In the genomic region with DNA sequence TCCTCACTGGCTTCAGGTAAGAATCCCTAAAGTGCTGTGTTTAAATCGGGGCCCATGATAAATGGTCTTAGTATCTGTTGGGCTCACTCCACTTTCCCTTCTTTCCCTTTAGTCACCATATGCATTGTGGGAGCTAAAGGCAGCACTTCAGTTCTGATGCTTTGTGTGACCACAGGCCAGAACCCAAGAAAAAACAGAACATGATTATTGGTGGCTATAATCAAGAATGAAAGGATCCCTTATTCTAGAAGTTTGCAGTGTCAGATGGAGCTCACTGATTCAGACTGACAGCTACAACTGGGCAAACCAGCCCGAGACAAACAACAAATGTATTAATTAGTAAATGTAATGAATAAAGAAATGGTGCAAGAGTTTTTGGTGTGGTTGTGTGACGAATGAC, we compare ENCODE assay signal across 33 cellular contexts.
"Had no signal": no experiment of that assay in that cellular context is flagged by ENCODE, and none has a peak within 500 bp of the region (broad histone marks: within the 10 kb centered on the region; RNA-seq: fewer than 3 reads in every experiment).

No MANE protein-coding gene starts in this region.

- H3K9me3 Mint-ChIP-seq: activated B cell treated with CpG ODN at 0.5 μM for 24 hours; activated CD8-positive, alpha-beta T cell treated with anti-CD3 and anti-CD28 coated beads for 36 hours; activated naive CD4-positive, alpha-beta T cell treated with anti-CD3 and anti-CD28 coated beads, Interleukin-2, amount 10 ng/mL, durations not matched to agents 7 days and 5 days; activated T-cell treated with anti-CD3 and anti-CD28 coated beads, Interleukin-2, amount 50 U/mL, for 24 hours; activated T-cell treated with anti-CD3 and anti-CD28 coated beads, Interleukin-2, amount 50 U/mL, for 72 hours; brain; endodermal cell; T-helper 2 cell treated with Interferon-gamma antibody and Interleukin-4, amounts not matched to agents 5 μg/mL and 100 μg/mL, for 36 hours had no signal

- DNase-seq: activated B cell treated with CpG ODN at 0.5 μM for 24 hours; activated CD4-positive, alpha-beta T cell treated with anti-CD3 and anti-CD28 coated beads for 48 hours; activated CD4-positive, alpha-beta T cell treated with anti-CD3 and anti-CD28 coated beads, Interleukin-2, amount 50 U/mL, for 1 hour; activated CD4-positive, alpha-beta T cell treated with anti-CD3 and anti-CD28 coated beads, Interleukin-2, amount 50 U/mL, for 48 hours; activated CD8-positive, alpha-beta memory T cell treated with anti-CD3 and anti-CD28 coated beads, Interleukin-2, amount 50 U/mL, for 48 hours; activated CD8-positive, alpha-beta T cell treated with anti-CD3 and anti-CD28 coated beads for 36 hours; activated gamma-delta T cell; activated naive CD4-positive, alpha-beta T cell; activated naive CD4-positive, alpha-beta T cell treated with anti-CD3 and anti-CD28 coated beads, Interleukin-2, amount 10 ng/mL, durations not matched to agents 7 days and 5 days; activated naive CD8-positive, alpha-beta T cell treated with anti-CD3 and anti-CD28 coated beads, Interleukin-2, amount 10 ng/mL, durations not matched to agents 7 days and 5 days; activated T-cell treated with anti-CD3 and anti-CD28 coated beads for 4 hours; activated T-cell treated with anti-CD3 and anti-CD28 coated beads, Interleukin-2, amount 50 U/mL, for 24 hours; activated T-cell treated with anti-CD3 and anti-CD28 coated beads, Interleukin-2, amount 50 U/mL, for 72 hours; central memory CD4-positive, alpha-beta T cell; cerebellar nuclear complex; colonic mucosa; effector memory CD4-positive, alpha-beta T cell; endodermal cell; erythroblast; foreskin keratinocyte; T-helper 1 cell; T-helper 17 cell; T1000; WERI-Rb-1 had no signal

- H3K27ac Mint-ChIP-seq: activated B cell treated with CpG ODN at 0.5 μM for 24 hours; activated CD8-positive, alpha-beta T cell treated with anti-CD3 and anti-CD28 coated beads for 36 hours; activated naive CD4-positive, alpha-beta T cell treated with anti-CD3 and anti-CD28 coated beads, Interleukin-2, amount 10 ng/mL, durations not matched to agents 7 days and 5 days; activated naive CD4-positive, alpha-beta T cell treated with anti-CD3 and anti-CD28 coated beads, Interleukin-2, amount 50 U/mL, for 72 hours; activated naive CD8-positive, alpha-beta T cell treated with anti-CD3 and anti-CD28 coated beads, Interleukin-2, amount 10 ng/mL, durations not matched to agents 7 days and 5 days; activated T-cell treated with anti-CD3 and anti-CD28 coated beads, Interleukin-2, amount 50 U/mL, for 24 hours; activated T-cell treated with anti-CD3 and anti-CD28 coated beads, Interleukin-2, amount 50 U/mL, for 72 hours; brain; endodermal cell; T-helper 17 cell; T-helper 2 cell treated with Interferon-gamma antibody and Interleukin-4, amounts not matched to agents 5 μg/mL and 100 μg/mL, for 36 hours had no signal

- H3K27ac ChIP-seq: ascending aorta, breast epithelium, cardiac muscle cell, colonic mucosa, esophagus muscularis mucosa, foreskin keratinocyte, gastroesophageal sphincter, WERI-Rb-1 had no signal

- H3K4me3 Mint-ChIP-seq: activated B cell treated with CpG ODN at 0.5 μM for 24 hours; activated CD8-positive, alpha-beta T cell treated with anti-CD3 and anti-CD28 coated beads for 36 hours; activated naive CD4-positive, alpha-beta T cell treated with anti-CD3 and anti-CD28 coated beads, Interleukin-2, amount 10 ng/mL, durations not matched to agents 7 days and 5 days; activated naive CD8-positive, alpha-beta T cell treated with anti-CD3 and anti-CD28 coated beads, Interleukin-2, amount 10 ng/mL, durations not matched to agents 7 days and 5 days; activated T-cell treated with anti-CD3 and anti-CD28 coated beads, Interleukin-2, amount 50 U/mL, for 24 hours; activated T-cell treated with anti-CD3 and anti-CD28 coated beads, Interleukin-2, amount 50 U/mL, for 72 hours; brain; endodermal cell; T-helper 17 cell; T-helper 2 cell treated with Interferon-gamma antibody and Interleukin-4, amounts not matched to agents 5 μg/mL and 100 μg/mL, for 36 hours had no signal

- H3K4me1 Mint-ChIP-seq: activated B cell treated with CpG ODN at 0.5 μM for 24 hours; activated naive CD4-positive, alpha-beta T cell treated with anti-CD3 and anti-CD28 coated beads, Interleukin-2, amount 10 ng/mL, durations not matched to agents 7 days and 5 days; activated naive CD8-positive, alpha-beta T cell treated with anti-CD3 and anti-CD28 coated beads, Interleukin-2, amount 10 ng/mL, durations not matched to agents 7 days and 5 days; brain; T-helper 17 cell had no signal

- ATAC-seq: activated CD4-positive, CD25-positive, alpha-beta regulatory T cell treated with anti-CD3 and anti-CD28 coated beads, Interleukin-2, amount 50 U/mL, for 24 hours; activated CD8-positive, alpha-beta T cell treated with anti-CD3 and anti-CD28 coated beads for 36 hours; activated naive CD4-positive, alpha-beta T cell treated with anti-CD3 and anti-CD28 coated beads, Interleukin-2, amount 50 U/mL, for 72 hours; activated T-cell treated with anti-CD3 and anti-CD28 coated beads, Interleukin-2, amount 50 U/mL, for 72 hours; foreskin keratinocyte; gastroesophageal sphincter; T-helper 17 cell had no signal
